18 cellular contexts compared by ENCODE assay signal in the genomic region with DNA sequence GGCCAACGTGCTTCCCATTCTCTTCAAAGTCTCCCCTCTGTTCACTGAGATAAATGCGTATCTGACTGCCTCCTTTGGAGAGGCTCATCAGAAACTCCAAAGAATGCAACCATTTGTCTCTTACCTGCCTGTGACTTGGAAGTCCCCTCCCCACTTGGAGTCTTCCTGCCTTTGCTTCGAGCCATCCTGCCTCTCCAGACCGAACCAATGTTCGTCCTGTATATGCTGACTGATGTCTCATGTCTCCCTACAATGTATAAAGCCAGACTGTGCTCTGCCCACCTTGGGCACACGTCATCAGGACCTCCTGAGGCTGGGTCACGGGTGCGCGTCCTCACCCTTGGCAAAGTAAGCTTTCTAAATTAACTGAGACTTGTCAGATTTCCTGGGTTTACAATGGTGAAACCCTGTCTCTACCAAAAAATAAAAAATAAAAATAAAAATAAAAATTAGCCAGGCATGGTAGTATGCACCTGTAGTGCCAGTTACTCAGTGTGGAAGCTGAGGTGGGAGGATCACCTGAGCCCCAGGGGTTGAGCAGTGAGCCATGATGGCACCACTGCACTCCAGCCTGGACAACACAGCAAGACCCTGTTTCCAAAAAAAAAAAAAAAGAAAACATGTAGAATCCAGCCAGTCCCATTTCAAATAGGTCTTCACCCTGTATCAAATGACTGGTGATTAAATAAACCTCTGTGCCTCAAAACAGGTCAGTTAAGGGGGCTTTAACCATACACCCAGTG. TPM values are rescaled to one million over a fixed set of nuclear protein-coding genes. Genes with fewer than 3 reads are reported as not detected.
DNase-seq lines count a peak whose midpoint lies in the region; ATAC-seq and TF ChIP-seq lines count a peak whose summit lies in the region.
"Had no signal": no experiment of that assay in that cellular context is flagged by ENCODE, and none has a peak within 500 bp of the region (broad histone marks: within the 10 kb centered on the region; RNA-seq: fewer than 3 reads in every experiment).

No MANE protein-coding gene starts in this region.

- H2BK120ac ChIP-seq in trophoblast cell (ENCODE audit: insufficient read depth, low read length, poor library complexity), result no peak overlapping the region

- peak; percentile 47 for DNase-seq in Calu3
- DNase-seq in NCI-H69 (lab: John Stamatoyannopoulos, UW), result peak; percentile 8
- DNase-seq in choroid plexus epithelial cell (ENCODE audit: low read depth), result peak; percentile 35
- DNase-seq in trophoblast cell, result no peak
- DNase-seq in foreskin melanocyte, result no peak
- DNase-seq: ACHN, C1 segment of cervical spinal cord, DMS 273 treated with DMSO at 0.1 percent for 48 hours, GDM1, NCI-H1436, NCI-H2029 treated with DMSO at 0.1 percent for 48 hours, NCI-H2171, NCI-H446 treated with DMSO at 0.1 percent for 48 hours, NCI-H748 treated with DMSO at 0.1 percent for 48 hours had no signal

- no peak overlapping the region for H2AK5ac ChIP-seq in trophoblast cell (ENCODE audit: low read length)

- H3K27me3 ChIP-seq in trophoblast cell (ENCODE audit: insufficient read depth, low read length), result no peaks in the 10 kb centered on the region

- no TSS peak for BruUV-seq in Calu3 (replicated peaks; lab: Mats Ljungman, UMichigan)

- H2AFZ ChIP-seq in trophoblast cell (ENCODE audit: insufficient read depth, low read length, poor library complexity), result no peak overlapping the region

- CTCF ChIA-PET in Calu3 (lab: Charles Lee), result interaction anchor here (0.6 kb wide), 1 partner anchor 67 kb away, joined by 3 read pairs; no protein-coding TSS in a partner anchor

- no peak overlapping the region for H3K18ac ChIP-seq in trophoblast cell (ENCODE audit: low read length)

- H3K79me2 ChIP-seq in trophoblast cell (ENCODE audit: control insufficient read depth, insufficient read depth, low read length, poor library complexity), result peaks cover 4% of the 10 kb centered on the region

- no peak overlapping the region for H3K23ac ChIP-seq in trophoblast cell (ENCODE audit: low read length)

- peak overlapping the region; percentile 96 for H3K27ac Mint-ChIP-seq in Calu3 (ENCODE audit: unreplicated experiment)

- H3K79me1 ChIP-seq in trophoblast cell (ENCODE audit: low read length), result no peaks in the 10 kb centered on the region

- H3K4ac ChIP-seq in trophoblast cell (ENCODE audit: low read depth, low read length), result peak overlapping the region; percentile 70

- no peaks in the 10 kb centered on the region for H3K27me3 Mint-ChIP-seq in Calu3 (ENCODE audit: unreplicated experiment)

- no peak overlapping the region for H4K8ac ChIP-seq in trophoblast cell (ENCODE audit: low read depth, low read length)

- H3K4me3 ChIP-seq in choroid plexus epithelial cell (ENCODE audit: low read depth, low read length) (no peak overlapping the region), trophoblast cell (ENCODE audit: low read depth, low read length) (no peak overlapping the region)

- H3K4me1 Mint-ChIP-seq in Calu3 (ENCODE audit: low read depth, unreplicated experiment), result peaks cover 48% of the 10 kb centered on the region

- H3K4me2 ChIP-seq in trophoblast cell (ENCODE audit: low read length), result no peak overlapping the region

- peaks cover 3 to 7% of the 10 kb centered on the region in 2 experiments for H3K36me3 ChIP-seq in trophoblast cell (ENCODE audit: control insufficient read depth in 1 of 2, insufficient read depth in 2 of 2, low read length in 2 of 2)

- WGBS in trophoblast cell (ENCODE audit: extremely low coverage, insufficient coverage, insufficient read length), result no CpG with 5 or more reads among the region's 9 CpGs

- H2BK5ac ChIP-seq in trophoblast cell (ENCODE audit: low read depth, low read length, poor library complexity), result no peak overlapping the region

- peaks cover 23% of the 10 kb centered on the region for H3K36me3 Mint-ChIP-seq in Calu3 (ENCODE audit: insufficient read depth, unreplicated experiment)

- no peak overlapping the region for H3K14ac ChIP-seq in trophoblast cell (ENCODE audit: low read length)

- H4K12ac ChIP-seq in trophoblast cell (ENCODE audit: low read depth, low read length), result no peak overlapping the region

- no peak overlapping the region for H4K91ac ChIP-seq in trophoblast cell (ENCODE audit: low read depth, low read length)

- H3K9me3 Mint-ChIP-seq in Calu3 (ENCODE audit: low read depth, unreplicated experiment), result no peaks in the 10 kb centered on the region

- peak overlapping the region; percentile 38 for H3K4me3 Mint-ChIP-seq in Calu3 (ENCODE audit: low read depth, unreplicated experiment)

- H3K27ac ChIP-seq in trophoblast cell (ENCODE audit: low read depth, low read length), result no peak overlapping the region

- ATAC-seq in HG02840 (IDR thresholded peaks at IDR 0.05; ENCODE audit: low FRiP score, unreplicated experiment) (no peak), HG02588 (IDR thresholded peaks at IDR 0.05; ENCODE audit: unreplicated experiment) (no peak), HG02678 (IDR thresholded peaks at IDR 0.05; ENCODE audit: unreplicated experiment) (no peak)
- ATAC-seq: HCT116 had no signal

- H2BK12ac ChIP-seq in trophoblast cell (ENCODE audit: low read length), result no peak overlapping the region

- no peak overlapping the region for H3K9ac ChIP-seq in trophoblast cell (ENCODE audit: low read length)

- intact Hi-C loops in Calu3 (cut with micrococcal nuclease; ENCODE audit: unreplicated experiment), result no loop called here

- H3K9me3 ChIP-seq in trophoblast cell (ENCODE audit: insufficient read depth, low read depth, low read length), result no peaks in the 10 kb centered on the region

- TF ChIP-seq CTCF in Calu3 (IDR thresholded peaks at IDR 0.05; ENCODE audit: unreplicated experiment) (no peak), choroid plexus epithelial cell (conservative IDR thresholded peaks at IDR 0.05; ENCODE audit: low read depth, low read length) (no peak)

- no peaks in the 10 kb centered on the region for H3K4me1 ChIP-seq in trophoblast cell (ENCODE audit: control insufficient read depth in 1 of 2, insufficient read depth in 2 of 2, low read length in 2 of 2)

RNA-seq across cellular contexts. Expression of a gene that starts 29.0 kb away (rescaled TPM):
- 429 and 493 TPM in 2 replicates for total RNA-seq in Calu3 (2022)
- polyA plus RNA-seq in trophoblast cell (2013), result 771 and 822 TPM in 2 replicates

RNA-seq across cellular contexts. Expression of a gene that starts 29.2 kb away (rescaled TPM):
- 413 and 445 TPM in 2 replicates for total RNA-seq in Calu3 (2022)
- 334 and 340 TPM in 2 replicates for polyA plus RNA-seq in trophoblast cell (2013)

Comparison
In these comparisons a context has a peak if more than half of its experiments do, and no peak if none do; other contexts are left out.
1. DNase-seq: peak in Calu3 (single experiment), NCI-H69 (single experiment) and choroid plexus epithelial cell (single experiment); none in trophoblast cell (0 of 2) and foreskin melanocyte (single experiment).